8 cellular contexts compared by ENCODE assay signal in genomic region chr6:109093732-109094131, GRCh38. TPM values are rescaled to one million over a fixed set of nuclear protein-coding genes. Genes with fewer than 3 reads are reported as not detected.
DNase-seq lines count a peak whose midpoint lies in the region; ATAC-seq, FAIRE-seq and TF ChIP-seq lines count a peak whose summit lies in the region.

No MANE protein-coding gene starts in this region.

- no peak for TF ChIP-seq EP300 in neural cell (conservative IDR thresholded peaks at IDR 0.05; ENCODE audit: poor library complexity, severe bottlenecking)

- H3K27ac ChIP-seq in Peyer's patch (peak overlapping the region in 3 of 4 donors; percentile 98 to 99 (median 98)), endothelial cell of umbilical vein (ENCODE audit: insufficient read depth, low read depth, low read length) (peak overlapping the region; percentile 92), neural cell (ENCODE audit: low read length) (peak overlapping the region; percentile 88)

- H3K4me2 ChIP-seq in endothelial cell of umbilical vein (ENCODE audit: insufficient read depth, low read length) (peak overlapping the region; percentile 100), neural cell (ENCODE audit: low read length) (peak overlapping the region; percentile 76)

- H2AFZ ChIP-seq in endothelial cell of umbilical vein (ENCODE audit: low read depth, low read length): peak overlapping the region; percentile 98
- H2AFZ ChIP-seq in neural cell (ENCODE audit: low read depth, low read length): no peak overlapping the region

- H3K4me3 ChIP-seq in Peyer's patch (peak overlapping the region; percentile 62 to 79 (median 74)), endothelial cell of umbilical vein (replicated peaks in 1 of 3; ENCODE audit: insufficient read depth in 1 of 3, low read depth in 1 of 3, low read length in 3 of 3) (peak overlapping the region; percentile 68 to 100 (median 100)), neural cell (ENCODE audit: low read length) (peak overlapping the region; percentile 86)

- H3F3A ChIP-seq in neural cell (ENCODE audit: insufficient read depth, low read length, poor library complexity, severe bottlenecking): peaks cover 6% of the 10 kb centered on the region

- FAIRE-seq in endothelial cell of umbilical vein (lab: Jason Lieb, UNC): no peak

- H3K9me3 ChIP-seq in Peyer's patch (no peaks in the 10 kb centered on the region), endothelial cell of umbilical vein (replicated peaks; ENCODE audit: control insufficient read depth, insufficient read depth, low read length) (no peaks in the 10 kb centered on the region), neural cell (ENCODE audit: low read length) (no peaks in the 10 kb centered on the region)

- peak overlapping the region; percentile 94 for H3K9ac ChIP-seq in endothelial cell of umbilical vein (replicated peaks; ENCODE audit: extremely low read depth, insufficient read depth, low read length)
- peak overlapping the region; percentile 83 for H3K9ac ChIP-seq in neural cell (ENCODE audit: low read length)

- H3K27me3 ChIP-seq in Peyer's patch: no peaks in the 10 kb centered on the region
- H3K27me3 ChIP-seq in endothelial cell of umbilical vein (ENCODE audit: control insufficient read depth in 2 of 2, insufficient read depth in 2 of 2, low read length in 2 of 2): no peaks in the 10 kb centered on the region
- no peaks in the 10 kb centered on the region for H3K27me3 ChIP-seq in neural cell (ENCODE audit: insufficient read depth, low read depth, low read length)

- intact Hi-C loops in endothelial cell of umbilical vein (cut with micrococcal nuclease): loop anchor here (1.0 to 10.0 kb wide), 6 partner anchors 34 to 1861 kb away; partner anchors contain the start of genes GTF3C6, PPIL6, SEC63 and SMPD2

- H3K4me1 ChIP-seq in Peyer's patch (peaks cover 0 to 43% (median 3%) of the 10 kb centered on the region in 4 donors), endothelial cell of umbilical vein (ENCODE audit: control insufficient read depth, extremely low read depth, insufficient read depth, low read length) (peaks cover 27% of the 10 kb centered on the region)

- ATAC-seq in activated CD4-positive, CD25-positive, alpha-beta regulatory T cell treated with anti-CD3 and anti-CD28 coated beads, Interleukin-2, amount 50 U/mL, for 24 hours: no peak

- H4K20me1 ChIP-seq in endothelial cell of umbilical vein (replicated peaks; ENCODE audit: control insufficient read depth, extremely low read depth, insufficient read depth, low read length) (no peaks in the 10 kb centered on the region), neural cell (ENCODE audit: insufficient read depth) (no peaks in the 10 kb centered on the region)

- TF ChIP-seq POLR2A in Peyer's patch (IDR thresholded peaks at IDR 0.05) (no peak), endothelial cell of umbilical vein (IDR thresholded peaks at IDR 0.05; ENCODE audit: low read depth, low read length) (no peak)

- no peaks in the 10 kb centered on the region for H3K9me1 ChIP-seq in endothelial cell of umbilical vein (replicated peaks; ENCODE audit: control insufficient read depth, extremely low read depth, insufficient read depth, low read length)

- BruUV-seq in endothelial cell of umbilical vein (replicated peaks; lab: Mats Ljungman, UMichigan): TSS peak; percentile 37

- no peak for TF ChIP-seq CTCF in Peyer's patch (IDR thresholded peaks at IDR 0.05)
- TF ChIP-seq CTCF in endothelial cell of umbilical vein (IDR thresholded peaks at IDR 0.05; ENCODE audit: extremely low read depth in 1 of 2, insufficient read depth in 1 of 2, low read depth in 1 of 2, low read length in 2 of 2): no peak
- no peak for TF ChIP-seq CTCF in neural cell (IDR thresholded peaks at IDR 0.05; ENCODE audit: poor library complexity, severe bottlenecking)

- dilution Hi-C loops in endothelial cell of umbilical vein (cut with MboI; ENCODE audit: extremely low pct_ligation_motif_present, low sequenced_read_pairs): no loop called here

- POLR2A ChIA-PET in endothelial cell of umbilical vein (lab: Charles Lee): interaction anchor here (0.5 to 1.5 kb wide), 8 partner anchors 192 to 1987 kb away, joined by 3 to 6 read pairs (median 4); no protein-coding TSS in a partner anchor

- no peak for TF ChIP-seq RAD21 in neural cell (conservative IDR thresholded peaks at IDR 0.05)

- no peaks in the 10 kb centered on the region for H3K36me3 ChIP-seq in Peyer's patch
- H3K36me3 ChIP-seq in endothelial cell of umbilical vein (ENCODE audit: control insufficient read depth in 2 of 2, extremely low read depth in 1 of 2, insufficient read depth in 2 of 2, low read length in 2 of 2): no peaks in the 10 kb centered on the region
- no peaks in the 10 kb centered on the region for H3K36me3 ChIP-seq in neural cell (ENCODE audit: insufficient read depth, low read length)

- CTCF ChIA-PET in endothelial cell of umbilical vein (lab: Charles Lee): interaction anchor here (0.7 to 3.1 kb wide), 12 partner anchors 14 to 535 kb away, joined by 3 to 12 read pairs (median 4); no protein-coding TSS in a partner anchor

- peaks cover 41% of the 10 kb centered on the region for H3K79me2 ChIP-seq in endothelial cell of umbilical vein (ENCODE audit: control insufficient read depth, insufficient read depth, low read length)
- peaks cover 43% of the 10 kb centered on the region for H3K79me2 ChIP-seq in neural cell (replicated peaks; ENCODE audit: insufficient read depth, low read length)

- no peaks in the 10 kb centered on the region for H3K9me2 ChIP-seq in neural cell (ENCODE audit: insufficient read depth, low read length)

- DNase-seq in DMS79 treated with DMSO at 0.1 percent for 48 hours (lab: John Stamatoyannopoulos, UW): peak; percentile 11
- no peak for DNase-seq in DMS79 (lab: John Stamatoyannopoulos, UW)
- no peak for DNase-seq in Peyer's patch
- peak; percentile 49 for DNase-seq in endothelial cell of umbilical vein (ENCODE audit: low read depth, low spot score)
- DNase-seq in NCI-H1436 (lab: John Stamatoyannopoulos, UW): no peak
- no peak for DNase-seq in COLO829 (ENCODE audit: low spot score)

TF ChIP-seq in endothelial cell of umbilical vein, 7 proteins besides CTCF, POLR2A, EP300 and RAD21:
- TF ChIP-seq FOS (IDR thresholded peaks at IDR 0.05; ENCODE audit: borderline replicate concordance, insufficient read depth, low read length) (no peak), JUN (IDR thresholded peaks at IDR 0.05; ENCODE audit: borderline replicate concordance, insufficient read depth, insufficient read length, low read depth) (no peak), EZH2 (IDR thresholded peaks at IDR 0.05; ENCODE audit: borderline replicate concordance, low read depth, low read length, severe bottlenecking) (no peak), MAX (IDR thresholded peaks at IDR 0.05; ENCODE audit: insufficient read depth, insufficient read length) (no peak)

TF ChIP-seq in neural cell, 6 proteins besides CTCF, POLR2A, EP300 and RAD21 (continues in another document):
- TF ChIP-seq TAF1 (IDR thresholded peaks at IDR 0.05; ENCODE audit: low read depth) (no peak), SMC3 (conservative IDR thresholded peaks at IDR 0.05; ENCODE audit: poor library complexity) (no peak), REST (IDR thresholded peaks at IDR 0.05; ENCODE audit: borderline replicate concordance) (no peak)

RNA-seq across cellular contexts. Expression of gene SESN1, which starts 0.9 kb away (rescaled TPM):
- 10 to 100 TPM; 22.8 to 87.5 (median 43.4) TPM for total RNA-seq in Peyer's patch
- total RNA-seq in endothelial cell of umbilical vein: 15.6 and 17.3 TPM in 2 replicates
- 6.4 and 7.1 TPM in 2 replicates for polyA plus RNA-seq in endothelial cell of umbilical vein
- 5.9 and 7.1 TPM in 2 replicates for polyA plus RNA-seq in endothelial cell of umbilical vein (2011; cell fraction: cytosol; rRNA removed)
- 23.8 and 27.5 TPM in 2 replicates for polyA plus RNA-seq in endothelial cell of umbilical vein (2011; cell fraction: nucleus; rRNA removed)
- 16.4 and 20.7 TPM in 2 replicates for polyA plus RNA-seq in endothelial cell of umbilical vein (2012)
- 15.4 and 18.4 TPM in 2 replicates for polyA minus RNA-seq in endothelial cell of umbilical vein
- polyA minus RNA-seq in endothelial cell of umbilical vein (2011; cell fraction: cytosol; rRNA and poly(A)+ RNA removed): 3.9 TPM
- 34.8 and 45.5 TPM in 2 replicates for polyA minus RNA-seq in endothelial cell of umbilical vein (2011; cell fraction: nucleus; rRNA and poly(A)+ RNA removed)
- 46.4 and 49.4 TPM in 2 replicates for polyA plus RNA-seq in neural cell
- 46.0 and 49.3 TPM in 2 replicates for polyA minus RNA-seq in neural cell

RNA-seq across cellular contexts. Expression of gene CEP57L1, which starts 1.6 kb away (rescaled TPM):
- total RNA-seq in Peyer's patch (10 to 100 TPM in 3 of 4 donors, 1 to 10 TPM in 1; 8.6 to 25.6 (median 23.5) TPM), endothelial cell of umbilical vein (20.9 and 21.0 TPM in 2 replicates)
- polyA plus RNA-seq in endothelial cell of umbilical vein (7.4 and 7.8 TPM in 2 replicates), neural cell (19.7 and 25.4 TPM in 2 replicates)
- 14.0 and 15.7 TPM in 2 replicates for polyA plus RNA-seq in endothelial cell of umbilical vein (2011; cell fraction: cytosol; rRNA removed)
- 21.3 and 22.3 TPM in 2 replicates for polyA plus RNA-seq in endothelial cell of umbilical vein (2011; cell fraction: nucleus; rRNA removed)
- 14.1 and 20.6 TPM in 2 replicates for polyA plus RNA-seq in endothelial cell of umbilical vein (2012)
- polyA minus RNA-seq in endothelial cell of umbilical vein (7.2 and 8.4 TPM in 2 replicates), neural cell (57.5 and 66.0 TPM in 2 replicates)
- polyA minus RNA-seq in endothelial cell of umbilical vein (2011; cell fraction: cytosol; rRNA and poly(A)+ RNA removed): 16.1 TPM
- 13.6 and 30.2 TPM in 2 replicates for polyA minus RNA-seq in endothelial cell of umbilical vein (2011; cell fraction: nucleus; rRNA and poly(A)+ RNA removed)

Comparison
In these comparisons a context has a peak if more than half of its experiments do, and no peak if none do; other contexts are left out.
1. DNase-seq: peak in DMS79 treated with DMSO at 0.1 percent for 48 hours (single experiment) and endothelial cell of umbilical vein (single experiment); none in DMS79 (single experiment), Peyer's patch (0 of 3), NCI-H1436 (single experiment) and COLO829 (single experiment).
2. Peak in every context shown above with its lines, with median percentiles within 50 percentile points of each other: H3K27ac ChIP-seq and H3K4me3 ChIP-seq.